In the genomic region with DNA sequence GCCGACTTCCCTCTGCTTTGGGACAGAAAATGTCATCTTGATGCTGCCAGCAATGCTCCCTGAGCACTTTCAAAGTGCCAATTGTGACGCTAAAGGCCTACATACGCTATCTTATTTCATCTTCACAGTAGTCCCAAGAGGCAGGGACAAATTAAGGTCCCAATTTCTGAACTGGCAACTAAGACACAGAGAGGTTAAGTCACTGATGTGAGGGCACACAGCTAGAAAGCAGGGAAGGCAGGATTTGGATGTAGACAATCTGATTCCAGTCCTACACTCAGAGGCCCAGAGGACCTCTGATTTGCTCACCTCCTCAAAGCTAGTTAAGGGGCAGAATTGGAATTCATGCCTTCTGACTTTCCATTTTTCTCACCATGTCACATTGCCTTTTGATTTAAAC, we compare ENCODE assay signal across 3 cellular contexts.
TF ChIP-seq lines count a peak whose summit lies in the region.

No MANE protein-coding gene starts in this region.

TF ChIP-seq in GM23338, 12 proteins besides CTCF, POLR2A, EP300 and RAD21 (continues in another document):
- TF ChIP-seq, protein P1, sequence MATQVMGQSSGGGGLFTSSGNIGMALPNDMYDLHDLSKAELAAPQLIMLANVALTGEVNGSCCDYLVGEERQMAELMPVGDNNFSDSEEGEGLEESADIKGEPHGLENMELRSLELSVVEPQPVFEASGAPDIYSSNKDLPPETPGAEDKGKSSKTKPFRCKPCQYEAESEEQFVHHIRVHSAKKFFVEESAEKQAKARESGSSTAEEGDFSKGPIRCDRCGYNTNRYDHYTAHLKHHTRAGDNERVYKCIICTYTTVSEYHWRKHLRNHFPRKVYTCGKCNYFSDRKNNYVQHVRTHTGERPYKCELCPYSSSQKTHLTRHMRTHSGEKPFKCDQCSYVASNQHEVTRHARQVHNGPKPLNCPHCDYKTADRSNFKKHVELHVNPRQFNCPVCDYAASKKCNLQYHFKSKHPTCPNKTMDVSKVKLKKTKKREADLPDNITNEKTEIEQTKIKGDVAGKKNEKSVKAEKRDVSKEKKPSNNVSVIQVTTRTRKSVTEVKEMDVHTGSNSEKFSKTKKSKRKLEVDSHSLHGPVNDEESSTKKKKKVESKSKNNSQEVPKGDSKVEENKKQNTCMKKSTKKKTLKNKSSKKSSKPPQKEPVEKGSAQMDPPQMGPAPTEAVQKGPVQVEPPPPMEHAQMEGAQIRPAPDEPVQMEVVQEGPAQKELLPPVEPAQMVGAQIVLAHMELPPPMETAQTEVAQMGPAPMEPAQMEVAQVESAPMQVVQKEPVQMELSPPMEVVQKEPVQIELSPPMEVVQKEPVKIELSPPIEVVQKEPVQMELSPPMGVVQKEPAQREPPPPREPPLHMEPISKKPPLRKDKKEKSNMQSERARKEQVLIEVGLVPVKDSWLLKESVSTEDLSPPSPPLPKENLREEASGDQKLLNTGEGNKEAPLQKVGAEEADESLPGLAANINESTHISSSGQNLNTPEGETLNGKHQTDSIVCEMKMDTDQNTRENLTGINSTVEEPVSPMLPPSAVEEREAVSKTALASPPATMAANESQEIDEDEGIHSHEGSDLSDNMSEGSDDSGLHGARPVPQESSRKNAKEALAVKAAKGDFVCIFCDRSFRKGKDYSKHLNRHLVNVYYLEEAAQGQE (IDR thresholded peaks at IDR 0.05; ENCODE audit: unreplicated experiment): no peak

TF ChIP-seq in HEK293, 187 proteins besides CTCF, POLR2A, EP300 and RAD21:
- no peak for TF ChIP-seq ZNF366 (tag by site-specific recombination; conservative IDR thresholded peaks at IDR 0.05)
- peak; percentile 54; the same call in 1 of the 2 replicates for TF ChIP-seq ZNF768 (tag by site-specific recombination; IDR thresholded peaks at IDR 0.05)

TF ChIP-seq in K562, 482 proteins besides CTCF, POLR2A, EP300 and RAD21:
- TF ChIP-seq BCOR (IDR thresholded peaks at IDR 0.05): no peak
- peak; percentile 73 for TF ChIP-seq RBM25 (IDR thresholded peaks at IDR 0.05; ENCODE audit: low read depth, low read length, severe bottlenecking)
- peak; percentile 15 for TF ChIP-seq ZFP36 (IDR thresholded peaks at IDR 0.05; ENCODE audit: low read depth, low read length, partially characterized antibody)
